8 cellular contexts compared by ENCODE assay signal in genomic region chr10:61901829-61902447, GRCh38. TPM values are rescaled to one million over a fixed set of nuclear protein-coding genes. Genes with fewer than 3 reads are reported as not detected.
DNase-seq lines count a peak whose midpoint lies in the region; ATAC-seq and TF ChIP-seq lines count a peak whose summit lies in the region.

No MANE protein-coding gene starts in this region.

- H3K9me3 ChIP-seq in MM.1S (replicated peaks; ENCODE audit: insufficient read depth, low read length) (no peaks in the 10 kb centered on the region), stomach smooth muscle (ENCODE audit: control insufficient read depth in 2 of 2, low read length in 2 of 2) (no peaks in the 10 kb centered on the region)

- H3K4me1 ChIP-seq in MM.1S (ENCODE audit: low read length) (peaks cover 25% of the 10 kb centered on the region), stomach smooth muscle (ENCODE audit: control insufficient read depth, insufficient read depth, low read length) (peaks cover 19% of the 10 kb centered on the region)

- peak overlapping the region; percentile 25; the same call in 1 of the 2 replicates for H2AFZ ChIP-seq in MM.1S (ENCODE audit: low read length)

- H3K4me3 ChIP-seq in MM.1S (ENCODE audit: low read length) (peak overlapping the region; percentile 74), kidney epithelial cell (ENCODE audit: low read depth, low read length) (peak overlapping the region; percentile 75), stomach smooth muscle (ENCODE audit: low read length in 2 of 2) (peak overlapping the region; percentile 92 to 95)

- peak overlapping the region; percentile 99 to 100 (median 100) for H3K27ac Mint-ChIP-seq in brain

- ATAC-seq in GM19328 (IDR thresholded peaks at IDR 0.05; ENCODE audit: unreplicated experiment) (no peak), HG02678 (IDR thresholded peaks at IDR 0.05; ENCODE audit: unreplicated experiment) (no peak), HG03135 (IDR thresholded peaks at IDR 0.05; ENCODE audit: unreplicated experiment) (no peak)

- H3K9ac ChIP-seq in MM.1S (ENCODE audit: low read length) (peak overlapping the region; percentile 93), stomach smooth muscle (ENCODE audit: low read length in 2 of 2) (peak overlapping the region; percentile 71 to 91)

- DNase-seq in D341Med (ENCODE audit: low spot score) (peak; percentile 40), MM.1S (peak; percentile 44), kidney epithelial cell (ENCODE audit: low read depth) (no peak)

- H3K4me1 Mint-ChIP-seq in brain = peaks cover 59% of the 10 kb centered on the region

- H4K20me1 ChIP-seq in MM.1S (ENCODE audit: insufficient read depth, low read length) = no peaks in the 10 kb centered on the region

- H3K4me3 Mint-ChIP-seq in brain = peak overlapping the region; percentile 91 to 100 (median 93)

- peaks cover 17% of the 10 kb centered on the region for H3K27me3 Mint-ChIP-seq in brain

- H3K4me2 ChIP-seq in MM.1S (ENCODE audit: low read depth, low read length) = peak overlapping the region; percentile 46; the same call in 1 of the 2 replicates

- no peaks in the 10 kb centered on the region for H3K9me3 Mint-ChIP-seq in brain

- no peaks in the 10 kb centered on the region for H3K9me2 ChIP-seq in MM.1S (replicated peaks; ENCODE audit: insufficient read depth, low read length)

- H3K36me3 ChIP-seq in MM.1S (replicated peaks; ENCODE audit: insufficient read depth, low read length) = no peaks in the 10 kb centered on the region
- H3K36me3 ChIP-seq in kidney epithelial cell (ENCODE audit: control insufficient read depth, insufficient read depth, low read length) = no peaks in the 10 kb centered on the region
- H3K36me3 ChIP-seq in stomach smooth muscle (ENCODE audit: control insufficient read depth in 2 of 2, insufficient read depth in 2 of 2, low read length in 2 of 2) = no peaks in the 10 kb centered on the region

- peaks cover 72% of the 10 kb centered on the region for H3F3A ChIP-seq in MM.1S (ENCODE audit: insufficient read depth, low read length)

- no peak for TF ChIP-seq CTCF in MM.1S (IDR thresholded peaks at IDR 0.05; ENCODE audit: low read length)
- no peak for TF ChIP-seq CTCF in brain (conservative IDR thresholded peaks at IDR 0.05)
- no peak for TF ChIP-seq CTCF in kidney epithelial cell (IDR thresholded peaks at IDR 0.05; ENCODE audit: insufficient read depth, low read length, poor library complexity, severe bottlenecking)

- peaks cover 57% of the 10 kb centered on the region for H3K79me2 ChIP-seq in MM.1S (ENCODE audit: low read length)

- H3K27ac ChIP-seq in MM.1S (ENCODE audit: low read length) (peak overlapping the region; percentile 98), stomach smooth muscle (ENCODE audit: low read length) (peak overlapping the region; percentile 67)

- H3K36me3 Mint-ChIP-seq in brain = no peaks in the 10 kb centered on the region

- H3K27me3 ChIP-seq in MM.1S (replicated peaks; ENCODE audit: insufficient read depth, low read length) (no peaks in the 10 kb centered on the region), kidney epithelial cell (ENCODE audit: control insufficient read depth, insufficient read depth, low read length) (no peaks in the 10 kb centered on the region), stomach smooth muscle (ENCODE audit: control insufficient read depth in 1 of 2, insufficient read depth in 2 of 2, low read length in 2 of 2) (no peaks in the 10 kb centered on the region)

RNA-seq across cellular contexts. Expression of gene ARID5B, which starts 0.4 kb away (rescaled TPM):
- 2.5 TPM for polyA plus RNA-seq in brain (ENCODE audit: insufficient read depth, low read depth, low replicate concordance)
- 11.6 and 12.0 TPM in 2 replicates for total RNA-seq in kidney epithelial cell
